In genomic region chr1:23801338-23801748, GRCh38 we compare ENCODE assay signal across 1 cellular context.
A peak's percentile ranks its signal among the peaks of the same experiment; 100 is the strongest.
TF ChIP-seq lines count a peak whose summit lies in the region.

No MANE protein-coding gene starts in this region.

TF ChIP-seq in H1, 55 proteins besides CTCF, POLR2A, EP300 and RAD21:
- TF ChIP-seq NANOG (IDR thresholded peaks at IDR 0.05; ENCODE audit: insufficient read depth, low read depth, low read length, poor library complexity, severe bottlenecking): no peak
- 0 out of 4 replicates have a peak, but pooled peaks of 1 of the 2 experiments have one; percentile 0 for TF ChIP-seq HDAC2 (IDR thresholded peaks at IDR 0.05; ENCODE audit: borderline replicate concordance in 1 of 2, low read depth in 2 of 2, low read length in 2 of 2)
- 0 out of 4 replicates have a peak, but pooled peaks of 1 of the 2 experiments have one; percentile 11 for TF ChIP-seq SIN3A (conservative IDR thresholded peaks at IDR 0.05 in 1 of 2, IDR thresholded peaks at IDR 0.05 in 1 of 2; ENCODE audit: low read depth in 1 of 2, low read length in 2 of 2)
- no peak for TF ChIP-seq ASH2L (IDR thresholded peaks at IDR 0.05; ENCODE audit: low read length)
- no peak for TF ChIP-seq FOSL1 (IDR thresholded peaks at IDR 0.05; ENCODE audit: insufficient read depth, low read depth, low read length)
- TF ChIP-seq EGR1 (IDR thresholded peaks at IDR 0.05; ENCODE audit: borderline replicate concordance, low read depth, low read length): no peak
- TF ChIP-seq SIX5 (IDR thresholded peaks at IDR 0.05; ENCODE audit: low read depth, low read length): no peak
- no peak for TF ChIP-seq GABPA (IDR thresholded peaks at IDR 0.05; ENCODE audit: borderline replicate concordance, insufficient read depth, low read length)
- TF ChIP-seq CEBPB (IDR thresholded peaks at IDR 0.05; ENCODE audit: low read depth, low read length): peak; percentile 81
- no peak for TF ChIP-seq BCL11A (IDR thresholded peaks at IDR 0.05; ENCODE audit: low read depth in 2 of 2, low read length in 2 of 2)
